In the genomic region with DNA sequence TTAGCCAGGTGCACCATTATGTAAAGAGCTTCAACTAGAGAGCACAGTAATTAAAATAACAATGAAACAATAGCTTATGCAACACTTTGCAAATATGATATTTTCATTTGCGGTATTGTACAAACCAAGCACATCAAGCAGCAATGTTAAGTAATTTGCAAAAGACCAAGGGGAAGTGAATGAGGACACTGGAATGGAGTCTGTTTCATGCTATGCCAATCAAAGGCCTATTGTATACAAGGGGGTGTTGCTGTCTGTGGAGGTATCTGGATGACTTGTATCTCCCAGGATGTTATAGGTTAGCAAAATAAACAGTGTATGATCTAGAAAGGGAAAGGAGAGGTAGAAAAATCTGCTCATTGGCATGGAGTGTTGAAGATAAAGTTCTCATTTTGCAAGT, we compare ENCODE assay signal across 19 cellular contexts.
"Had no signal": no experiment of that assay in that cellular context is flagged by ENCODE, and none has a peak within 500 bp of the region (broad histone marks: within the 10 kb centered on the region; RNA-seq: fewer than 3 reads in every experiment).

No MANE protein-coding gene starts in this region.

- H3K4me1 ChIP-seq: adrenal gland, colonic mucosa, heart left ventricle, left lung, psoas muscle, spleen, tibial artery, vagina had no signal

- ATAC-seq: heart left ventricle; left lung; natural killer cell treated with Interleukin-12 subunit alpha and Interleukin-12 subunit beta and Interleukin-15 and Interleukin-18, amount 100 ng/mL, for 72 hours; psoas muscle; right lobe of liver; stimulated activated memory B cell treated with anti-CD40 and anti-IgM and Interleukin-4, amounts not matched to agents 10 μg/mL and 1 μg/mL and 100 μg/mL, for 72 hours had no signal

- H3K27me3 ChIP-seq: adrenal gland, colonic mucosa, heart left ventricle, left lung, right lobe of liver, spleen, tibial artery, vagina had no signal

- DNase-seq: activated CD4-positive, alpha-beta T cell treated with anti-CD3 and anti-CD28 coated beads, Interleukin-2, amount 50 U/mL, for 4 hours; activated CD4-positive, CD25-positive, alpha-beta regulatory T cell treated with anti-CD3 and anti-CD28 coated beads, Interleukin-2, amount 50 U/mL, for 72 hours; activated naive CD4-positive, alpha-beta T cell treated with anti-CD3 and anti-CD28 coated beads, Interleukin-2, amount 50 U/mL, for 16 hours; activated T-cell treated with anti-CD3 and anti-CD28 coated beads, Interleukin-2, amount 50 U/mL, for 1 hour; adrenal gland; caudate nucleus; colonic mucosa; effector CD4-positive, alpha-beta T cell; heart left ventricle; left lung; occipital lobe; psoas muscle; right lobe of liver; spleen; stimulated activated CD4-positive, alpha-beta T cell treated with anti-CD3 and anti-CD28 coated beads, Interleukin-1b, Interleukin-23, amount 100 ng/mL, for 48 hours; tibial artery had no signal

- H3K4me3 ChIP-seq: adrenal gland, colonic mucosa, heart left ventricle, left lung, psoas muscle, right lobe of liver, spleen, tibial artery, vagina had no signal

- H3K36me3 ChIP-seq: adrenal gland, colonic mucosa, heart left ventricle, left lung, right lobe of liver, spleen, tibial artery, vagina had no signal

- H3K27ac ChIP-seq: adrenal gland, colonic mucosa, heart left ventricle, left lung, psoas muscle, right lobe of liver, spleen, tibial artery, vagina had no signal

- H3K9me3 ChIP-seq: adrenal gland, colonic mucosa, heart left ventricle, left lung, psoas muscle, right lobe of liver, spleen, tibial artery, vagina had no signal
